ENCODE assay signal across 24 cellular contexts in genomic region chr4:163790231-163790630, GRCh38.
"Had no signal": no experiment of that assay in that cellular context is flagged by ENCODE, and none has a peak within 500 bp of the region (broad histone marks: within the 10 kb centered on the region; RNA-seq: fewer than 3 reads in every experiment).

No MANE protein-coding gene starts in this region.

- H3K4me1 ChIP-seq: left ventricle myocardium inferior, right atrium auricular region, stomach, testis, thyroid gland, transverse colon, upper lobe of left lung, vagina had no signal

- H3K27me3 ChIP-seq: ovary, right atrium auricular region, stomach, testis, thyroid gland, transverse colon, upper lobe of left lung, vagina had no signal

- ATAC-seq: mucosa of descending colon; naive thymus-derived CD4-positive, alpha-beta T cell; natural killer cell treated with Interleukin-12 subunit alpha and Interleukin-12 subunit beta and Interleukin-15 and Interleukin-18, amount 100 ng/mL, for 72 hours; sciatic nerve; stimulated activated naive B cell treated with anti-CD40 and anti-IgM and Interleukin-4, amounts not matched to agents 10 μg/mL and 1 μg/mL and 100 μg/mL, for 72 hours; stimulated activated naive CD8-positive, alpha-beta T cell treated with anti-CD3 and anti-CD28 coated beads, Interleukin-15, Interleukin-2, amounts not matched to agents 100 U/mL and 50 U/mL, for 24 hours had no signal

- H3K9me3 ChIP-seq: left ventricle myocardium inferior, mucosa of descending colon, ovary, right atrium auricular region, stomach, testis, thyroid gland, transverse colon, upper lobe of left lung, vagina had no signal

- H3K36me3 ChIP-seq: left ventricle myocardium inferior, ovary, right atrium auricular region, stomach, thyroid gland, transverse colon, upper lobe of left lung, vagina had no signal

- H3K27ac ChIP-seq: left ventricle myocardium inferior, ovary, right atrium auricular region, skin epidermis, stomach, testis, thyroid gland, transverse colon, upper lobe of left lung, vagina had no signal

- DNase-seq: hypothalamus; islet precursor cell; left ventricle myocardium inferior; midbrain; mucosa of descending colon; naive thymus-derived CD4-positive, alpha-beta T cell; ovary; stimulated activated CD4-positive, alpha-beta T cell treated with anti-CD3 and anti-CD28 coated beads, Interleukin-12 subunit alpha, Interleukin-12 subunit beta, amount 100 ng/mL, for 4 hours; stimulated activated CD4-positive, alpha-beta T cell treated with anti-CD3 and anti-CD28 coated beads, Interleukin-15, amount 100 ng/mL, for 24 hours; stimulated activated CD4-positive, alpha-beta T cell treated with anti-CD3 and anti-CD28 coated beads, Interleukin-2, amount 100 ng/mL, for 24 hours; stimulated activated CD4-positive, alpha-beta T cell treated with anti-CD3 and anti-CD28 coated beads, Interleukin-4, amount 100 ng/mL, for 1 hour; stimulated activated naive B cell treated with anti-CD40 and anti-IgM and Interleukin-4, amounts not matched to agents 10 μg/mL and 1 μg/mL and 100 μg/mL, for 72 hours; stimulated activated naive CD8-positive, alpha-beta T cell treated with anti-CD3 and anti-CD28 coated beads, Interleukin-15, Interleukin-2, amounts not matched to agents 100 U/mL and 50 U/mL, for 24 hours; stomach; testis; thyroid gland; transverse colon; upper lobe of left lung had no signal

- H3K4me3 ChIP-seq: left ventricle myocardium inferior, lung, mucosa of descending colon, ovary, right atrium auricular region, skin epidermis, stomach, testis, thyroid gland, transverse colon, upper lobe of left lung, vagina had no signal
